Comparison of ENCODE assay signal across 1 cellular context in the genomic region with DNA sequence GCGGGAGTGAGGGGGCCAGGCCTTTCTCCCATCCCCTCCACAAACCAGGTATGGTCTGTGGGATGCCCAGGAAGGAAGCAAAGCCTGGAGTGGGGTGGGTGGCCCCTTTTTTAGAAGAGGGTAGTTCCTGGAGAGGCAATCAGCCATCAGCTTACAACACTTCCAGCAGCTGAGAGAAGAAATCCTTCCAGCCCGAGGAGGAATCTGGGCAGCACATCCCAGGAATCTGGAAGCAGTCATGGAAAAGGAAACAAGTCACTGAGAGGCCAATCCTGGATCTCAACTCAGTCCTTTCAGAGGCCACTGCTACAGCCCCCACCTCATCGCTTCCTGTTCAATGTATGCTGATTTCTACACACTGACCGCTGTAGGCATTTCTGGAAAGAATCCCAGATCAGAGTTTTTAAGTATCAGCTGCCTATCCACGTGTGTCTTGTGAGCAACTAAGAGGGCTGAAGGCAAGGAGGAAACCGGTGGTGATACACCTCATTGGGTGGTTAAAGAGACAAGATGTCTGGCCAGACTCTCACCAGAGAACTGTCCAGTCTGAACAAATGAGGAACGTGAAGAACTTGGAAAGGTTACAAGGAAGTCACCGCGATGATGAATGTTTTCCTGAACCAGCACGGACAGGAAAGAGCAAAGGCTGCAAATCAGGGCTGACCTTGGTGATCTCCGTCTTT.
A peak's percentile ranks its signal among the peaks of the same experiment; 100 is the strongest.
TF ChIP-seq lines count a peak whose summit lies in the region.

No MANE protein-coding gene starts in this region.

TF ChIP-seq in HepG2, 621 proteins besides CTCF, POLR2A, EP300 and RAD21 (continued from another document and continues in another):
- TF ChIP-seq PAX8 (CRISPR knock-in tag; IDR thresholded peaks at IDR 0.05; ENCODE audit: borderline replicate concordance) = no peak
- no peak for TF ChIP-seq ZBTB1 (CRISPR knock-in tag; IDR thresholded peaks at IDR 0.05; ENCODE audit: borderline replicate concordance)
- no peak for TF ChIP-seq PRPF4 (IDR thresholded peaks at IDR 0.05; ENCODE audit: low read depth, low read length, poor library complexity, severe bottlenecking)
- TF ChIP-seq ZNF207 (IDR thresholded peaks at IDR 0.05; ENCODE audit: borderline replicate concordance) = no peak
- no peak for TF ChIP-seq FOXA3 (CRISPR knock-in tag; IDR thresholded peaks at IDR 0.05)
- TF ChIP-seq MIER3 (CRISPR knock-in tag; IDR thresholded peaks at IDR 0.05; ENCODE audit: borderline replicate concordance) = no peak
- TF ChIP-seq HMGA1 (CRISPR knock-in tag; conservative IDR thresholded peaks at IDR 0.05) = no peak
- no peak for TF ChIP-seq KLF6 (CRISPR knock-in tag; IDR thresholded peaks at IDR 0.05)
- TF ChIP-seq, protein P1, sequence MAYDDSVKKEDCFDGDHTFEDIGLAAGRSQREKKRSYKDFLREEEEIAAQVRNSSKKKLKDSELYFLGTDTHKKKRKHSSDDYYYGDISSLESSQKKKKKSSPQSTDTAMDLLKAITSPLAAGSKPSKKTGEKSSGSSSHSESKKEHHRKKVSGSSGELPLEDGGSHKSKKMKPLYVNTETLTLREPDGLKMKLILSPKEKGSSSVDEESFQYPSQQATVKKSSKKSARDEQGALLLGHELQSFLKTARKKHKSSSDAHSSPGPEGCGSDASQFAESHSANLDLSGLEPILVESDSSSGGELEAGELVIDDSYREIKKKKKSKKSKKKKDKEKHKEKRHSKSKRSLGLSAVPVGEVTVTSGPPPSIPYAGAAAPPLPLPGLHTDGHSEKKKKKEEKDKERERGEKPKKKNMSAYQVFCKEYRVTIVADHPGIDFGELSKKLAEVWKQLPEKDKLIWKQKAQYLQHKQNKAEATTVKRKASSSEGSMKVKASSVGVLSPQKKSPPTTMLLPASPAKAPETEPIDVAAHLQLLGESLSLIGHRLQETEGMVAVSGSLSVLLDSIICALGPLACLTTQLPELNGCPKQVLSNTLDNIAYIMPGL (CRISPR knock-in tag; IDR thresholded peaks at IDR 0.05; ENCODE audit: borderline replicate concordance in 1 of 2, low read depth in 1 of 2) = no peak
- no peak for TF ChIP-seq REL (CRISPR knock-in tag; conservative IDR thresholded peaks at IDR 0.05)
- TF ChIP-seq, protein P2, sequence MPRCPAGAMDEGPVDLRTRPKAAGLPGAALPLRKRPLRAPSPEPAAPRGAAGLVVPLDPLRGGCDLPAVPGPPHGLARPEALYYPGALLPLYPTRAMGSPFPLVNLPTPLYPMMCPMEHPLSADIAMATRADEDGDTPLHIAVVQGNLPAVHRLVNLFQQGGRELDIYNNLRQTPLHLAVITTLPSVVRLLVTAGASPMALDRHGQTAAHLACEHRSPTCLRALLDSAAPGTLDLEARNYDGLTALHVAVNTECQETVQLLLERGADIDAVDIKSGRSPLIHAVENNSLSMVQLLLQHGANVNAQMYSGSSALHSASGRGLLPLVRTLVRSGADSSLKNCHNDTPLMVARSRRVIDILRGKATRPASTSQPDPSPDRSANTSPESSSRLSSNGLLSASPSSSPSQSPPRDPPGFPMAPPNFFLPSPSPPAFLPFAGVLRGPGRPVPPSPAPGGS (CRISPR knock-in tag; IDR thresholded peaks at IDR 0.05) = no peak
- no peak for TF ChIP-seq ZSCAN31 (CRISPR knock-in tag; IDR thresholded peaks at IDR 0.05; ENCODE audit: low read depth)
- peak; percentile 69 for TF ChIP-seq ERF (CRISPR knock-in tag; IDR thresholded peaks at IDR 0.05)
- TF ChIP-seq, protein P3, sequence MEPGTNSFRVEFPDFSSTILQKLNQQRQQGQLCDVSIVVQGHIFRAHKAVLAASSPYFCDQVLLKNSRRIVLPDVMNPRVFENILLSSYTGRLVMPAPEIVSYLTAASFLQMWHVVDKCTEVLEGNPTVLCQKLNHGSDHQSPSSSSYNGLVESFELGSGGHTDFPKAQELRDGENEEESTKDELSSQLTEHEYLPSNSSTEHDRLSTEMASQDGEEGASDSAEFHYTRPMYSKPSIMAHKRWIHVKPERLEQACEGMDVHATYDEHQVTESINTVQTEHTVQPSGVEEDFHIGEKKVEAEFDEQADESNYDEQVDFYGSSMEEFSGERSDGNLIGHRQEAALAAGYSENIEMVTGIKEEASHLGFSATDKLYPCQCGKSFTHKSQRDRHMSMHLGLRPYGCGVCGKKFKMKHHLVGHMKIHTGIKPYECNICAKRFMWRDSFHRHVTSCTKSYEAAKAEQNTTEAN (CRISPR knock-in tag; conservative IDR thresholded peaks at IDR 0.05) = no peak; the same call in 1 of the 2 replicates
- TF ChIP-seq, protein P4, sequence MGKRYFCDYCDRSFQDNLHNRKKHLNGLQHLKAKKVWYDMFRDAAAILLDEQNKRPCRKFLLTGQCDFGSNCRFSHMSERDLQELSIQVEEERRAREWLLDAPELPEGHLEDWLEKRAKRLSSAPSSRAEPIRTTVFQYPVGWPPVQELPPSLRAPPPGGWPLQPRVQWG (CRISPR knock-in tag; IDR thresholded peaks at IDR 0.05; ENCODE audit: borderline replicate concordance, low read depth) = no peak
- no peak for TF ChIP-seq TBL1XR1 (IDR thresholded peaks at IDR 0.05; ENCODE audit: borderline replicate concordance, low read length, partially characterized antibody)
- TF ChIP-seq ZNF777 (CRISPR knock-in tag; IDR thresholded peaks at IDR 0.05) = no peak
- no peak for TF ChIP-seq ZFP36 (IDR thresholded peaks at IDR 0.05; ENCODE audit: borderline replicate concordance, low read depth, low read length, partially characterized antibody)
- TF ChIP-seq, protein P5, sequence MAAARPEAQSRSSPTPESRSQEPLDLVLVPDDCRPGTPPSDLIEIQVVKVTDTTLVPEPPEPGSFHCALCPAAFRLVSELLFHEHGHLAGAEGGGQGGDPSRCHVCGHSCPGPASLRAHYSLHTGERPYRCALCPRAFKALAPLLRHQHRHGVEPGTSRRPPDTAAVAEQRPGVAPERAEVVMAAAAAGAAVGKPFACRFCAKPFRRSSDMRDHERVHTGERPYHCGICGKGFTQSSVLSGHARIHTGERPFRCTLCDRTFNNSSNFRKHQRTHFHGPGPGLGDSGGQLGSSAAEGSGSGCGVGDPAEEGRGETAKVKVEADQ (CRISPR knock-in tag; IDR thresholded peaks at IDR 0.05; ENCODE audit: borderline replicate concordance) = no peak
- TF ChIP-seq GABPA (IDR thresholded peaks at IDR 0.05; ENCODE audit: low read depth, low read length) = 0 out of 2 replicates have a peak, but pooled peaks have one; percentile 5
- no peak; the same call in 1 of the 2 replicates for TF ChIP-seq GABPA (CRISPR knock-in tag; IDR thresholded peaks at IDR 0.05; ENCODE audit: low read depth)
- no peak for TF ChIP-seq MYC (CRISPR knock-in tag; IDR thresholded peaks at IDR 0.05; ENCODE audit: borderline replicate concordance)
- TF ChIP-seq, protein P6, sequence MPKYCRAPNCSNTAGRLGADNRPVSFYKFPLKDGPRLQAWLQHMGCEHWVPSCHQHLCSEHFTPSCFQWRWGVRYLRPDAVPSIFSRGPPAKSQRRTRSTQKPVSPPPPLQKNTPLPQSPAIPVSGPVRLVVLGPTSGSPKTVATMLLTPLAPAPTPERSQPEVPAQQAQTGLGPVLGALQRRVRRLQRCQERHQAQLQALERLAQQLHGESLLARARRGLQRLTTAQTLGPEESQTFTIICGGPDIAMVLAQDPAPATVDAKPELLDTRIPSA (CRISPR knock-in tag; IDR thresholded peaks at IDR 0.05; ENCODE audit: borderline replicate concordance) = no peak
- no peak for TF ChIP-seq KLF16 (CRISPR knock-in tag; IDR thresholded peaks at IDR 0.05)
- TF ChIP-seq ZNF737 (CRISPR knock-in tag; IDR thresholded peaks at IDR 0.05; ENCODE audit: borderline replicate concordance) = no peak
- no peak for TF ChIP-seq ZNF749 (CRISPR knock-in tag; IDR thresholded peaks at IDR 0.05; ENCODE audit: borderline replicate concordance)
- no peak for TF ChIP-seq ZNF263 (CRISPR knock-in tag; IDR thresholded peaks at IDR 0.05)
- TF ChIP-seq ZNF232 (CRISPR knock-in tag; IDR thresholded peaks at IDR 0.05; ENCODE audit: borderline replicate concordance) = no peak
- TF ChIP-seq HNF4A (CRISPR knock-in tag; IDR thresholded peaks at IDR 0.05) = peak; percentile 38; the same call in 1 of the 2 replicates
- TF ChIP-seq ZSCAN9 (CRISPR knock-in tag; IDR thresholded peaks at IDR 0.05; ENCODE audit: borderline replicate concordance) = no peak
- TF ChIP-seq ZNF772 (CRISPR knock-in tag; IDR thresholded peaks at IDR 0.05) = no peak
- no peak for TF ChIP-seq ZNF850 (CRISPR knock-in tag; conservative IDR thresholded peaks at IDR 0.05)
- TF ChIP-seq NFRKB (IDR thresholded peaks at IDR 0.05) = no peak
- TF ChIP-seq WIZ (CRISPR knock-in tag; IDR thresholded peaks at IDR 0.05) = no peak
- no peak for TF ChIP-seq SUZ12 (IDR thresholded peaks at IDR 0.05; ENCODE audit: low read depth, low read length)
- no peak for TF ChIP-seq SKI (IDR thresholded peaks at IDR 0.05; ENCODE audit: partially characterized antibody)
- TF ChIP-seq NCOA1 (CRISPR knock-in tag; IDR thresholded peaks at IDR 0.05) = no peak
- no peak for TF ChIP-seq TMF1 (CRISPR knock-in tag; IDR thresholded peaks at IDR 0.05; ENCODE audit: low read depth)
- TF ChIP-seq, protein P7, sequence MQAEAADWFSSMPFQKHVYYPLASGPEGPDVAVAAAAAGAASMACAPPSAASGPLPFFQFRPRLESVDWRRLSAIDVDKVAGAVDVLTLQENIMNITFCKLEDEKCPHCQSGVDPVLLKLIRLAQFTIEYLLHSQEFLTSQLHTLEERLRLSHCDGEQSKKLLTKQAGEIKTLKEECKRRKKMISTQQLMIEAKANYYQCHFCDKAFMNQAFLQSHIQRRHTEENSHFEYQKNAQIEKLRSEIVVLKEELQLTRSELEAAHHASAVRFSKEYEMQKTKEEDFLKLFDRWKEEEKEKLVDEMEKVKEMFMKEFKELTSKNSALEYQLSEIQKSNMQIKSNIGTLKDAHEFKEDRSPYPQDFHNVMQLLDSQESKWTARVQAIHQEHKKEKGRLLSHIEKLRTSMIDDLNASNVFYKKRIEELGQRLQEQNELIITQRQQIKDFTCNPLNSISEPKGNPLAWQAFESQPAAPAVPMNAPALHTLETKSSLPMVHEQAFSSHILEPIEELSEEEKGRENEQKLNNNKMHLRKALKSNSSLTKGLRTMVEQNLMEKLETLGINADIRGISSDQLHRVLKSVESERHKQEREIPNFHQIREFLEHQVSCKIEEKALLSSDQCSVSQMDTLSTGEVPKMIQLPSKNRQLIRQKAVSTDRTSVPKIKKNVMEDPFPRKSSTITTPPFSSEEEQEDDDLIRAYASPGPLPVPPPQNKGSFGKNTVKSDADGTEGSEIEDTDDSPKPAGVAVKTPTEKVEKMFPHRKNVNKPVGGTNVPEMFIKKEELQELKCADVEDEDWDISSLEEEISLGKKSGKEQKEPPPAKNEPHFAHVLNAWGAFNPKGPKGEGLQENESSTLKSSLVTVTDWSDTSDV (CRISPR knock-in tag; IDR thresholded peaks at IDR 0.05) = no peak
- TF ChIP-seq, protein P8, sequence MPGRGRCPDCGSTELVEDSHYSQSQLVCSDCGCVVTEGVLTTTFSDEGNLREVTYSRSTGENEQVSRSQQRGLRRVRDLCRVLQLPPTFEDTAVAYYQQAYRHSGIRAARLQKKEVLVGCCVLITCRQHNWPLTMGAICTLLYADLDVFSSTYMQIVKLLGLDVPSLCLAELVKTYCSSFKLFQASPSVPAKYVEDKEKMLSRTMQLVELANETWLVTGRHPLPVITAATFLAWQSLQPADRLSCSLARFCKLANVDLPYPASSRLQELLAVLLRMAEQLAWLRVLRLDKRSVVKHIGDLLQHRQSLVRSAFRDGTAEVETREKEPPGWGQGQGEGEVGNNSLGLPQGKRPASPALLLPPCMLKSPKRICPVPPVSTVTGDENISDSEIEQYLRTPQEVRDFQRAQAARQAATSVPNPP (CRISPR knock-in tag; IDR thresholded peaks at IDR 0.05) = no peak
- peak; percentile 42; the same call in 1 of the 2 replicates for TF ChIP-seq KDM2A (CRISPR knock-in tag; IDR thresholded peaks at IDR 0.05; ENCODE audit: borderline replicate concordance, low read depth)
- TF ChIP-seq, protein P9, sequence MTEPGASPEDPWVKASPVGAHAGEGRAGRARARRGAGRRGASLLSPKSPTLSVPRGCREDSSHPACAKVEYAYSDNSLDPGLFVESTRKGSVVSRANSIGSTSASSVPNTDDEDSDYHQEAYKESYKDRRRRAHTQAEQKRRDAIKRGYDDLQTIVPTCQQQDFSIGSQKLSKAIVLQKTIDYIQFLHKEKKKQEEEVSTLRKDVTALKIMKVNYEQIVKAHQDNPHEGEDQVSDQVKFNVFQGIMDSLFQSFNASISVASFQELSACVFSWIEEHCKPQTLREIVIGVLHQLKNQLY (CRISPR knock-in tag; IDR thresholded peaks at IDR 0.05) = 0 out of 2 replicates have a peak, but pooled peaks have one; percentile 28
- TF ChIP-seq ZNF33B (CRISPR knock-in tag; IDR thresholded peaks at IDR 0.05) = no peak
- TF ChIP-seq ZNF549 (CRISPR knock-in tag; IDR thresholded peaks at IDR 0.05) = no peak
- TF ChIP-seq ELF1 (CRISPR knock-in tag; IDR thresholded peaks at IDR 0.05) = no peak
- peak; percentile 90 for TF ChIP-seq ELF3 (CRISPR knock-in tag; IDR thresholded peaks at IDR 0.05)
- TF ChIP-seq MLLT10 (CRISPR knock-in tag; IDR thresholded peaks at IDR 0.05) = no peak
- TF ChIP-seq, protein P10, sequence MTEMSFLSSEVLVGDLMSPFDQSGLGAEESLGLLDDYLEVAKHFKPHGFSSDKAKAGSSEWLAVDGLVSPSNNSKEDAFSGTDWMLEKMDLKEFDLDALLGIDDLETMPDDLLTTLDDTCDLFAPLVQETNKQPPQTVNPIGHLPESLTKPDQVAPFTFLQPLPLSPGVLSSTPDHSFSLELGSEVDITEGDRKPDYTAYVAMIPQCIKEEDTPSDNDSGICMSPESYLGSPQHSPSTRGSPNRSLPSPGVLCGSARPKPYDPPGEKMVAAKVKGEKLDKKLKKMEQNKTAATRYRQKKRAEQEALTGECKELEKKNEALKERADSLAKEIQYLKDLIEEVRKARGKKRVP (CRISPR knock-in tag; IDR thresholded peaks at IDR 0.05) = 0 out of 4 replicates have a peak, but pooled peaks of 1 of the 2 experiments have one; percentile 12
- no peak for TF ChIP-seq AGO1 (IDR thresholded peaks at IDR 0.05; ENCODE audit: low read depth, low read length, poor library complexity, severe bottlenecking)
- TF ChIP-seq IRF2 (CRISPR knock-in tag; IDR thresholded peaks at IDR 0.05) = 0 out of 2 replicates have a peak, but pooled peaks have one; percentile 32
- no peak for TF ChIP-seq BHLHE40 (IDR thresholded peaks at IDR 0.05; ENCODE audit: low read length)
- no peak for TF ChIP-seq ZKSCAN8 (CRISPR knock-in tag; IDR thresholded peaks at IDR 0.05; ENCODE audit: borderline replicate concordance)
- TF ChIP-seq, protein P11, sequence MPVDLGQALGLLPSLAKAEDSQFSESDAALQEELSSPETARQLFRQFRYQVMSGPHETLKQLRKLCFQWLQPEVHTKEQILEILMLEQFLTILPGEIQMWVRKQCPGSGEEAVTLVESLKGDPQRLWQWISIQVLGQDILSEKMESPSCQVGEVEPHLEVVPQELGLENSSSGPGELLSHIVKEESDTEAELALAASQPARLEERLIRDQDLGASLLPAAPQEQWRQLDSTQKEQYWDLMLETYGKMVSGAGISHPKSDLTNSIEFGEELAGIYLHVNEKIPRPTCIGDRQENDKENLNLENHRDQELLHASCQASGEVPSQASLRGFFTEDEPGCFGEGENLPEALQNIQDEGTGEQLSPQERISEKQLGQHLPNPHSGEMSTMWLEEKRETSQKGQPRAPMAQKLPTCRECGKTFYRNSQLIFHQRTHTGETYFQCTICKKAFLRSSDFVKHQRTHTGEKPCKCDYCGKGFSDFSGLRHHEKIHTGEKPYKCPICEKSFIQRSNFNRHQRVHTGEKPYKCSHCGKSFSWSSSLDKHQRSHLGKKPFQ (CRISPR knock-in tag; IDR thresholded peaks at IDR 0.05; ENCODE audit: insufficient replicate concordance) = peak; percentile 27
- no peak for TF ChIP-seq ZNF230 (CRISPR knock-in tag; IDR thresholded peaks at IDR 0.05)
- 0 out of 2 replicates have a peak, but pooled peaks have one; percentile 4 for TF ChIP-seq MAFF (IDR thresholded peaks at IDR 0.05; ENCODE audit: low read depth, low read length)
- peak; percentile 41; the same call in 1 of the 2 replicates for TF ChIP-seq MEIS2 (CRISPR knock-in tag; IDR thresholded peaks at IDR 0.05)
- TF ChIP-seq ZNF292 (CRISPR knock-in tag; IDR thresholded peaks at IDR 0.05; ENCODE audit: borderline replicate concordance, low read depth) = no peak; the same call in 1 of the 2 replicates
- TF ChIP-seq GZF1 (CRISPR knock-in tag; IDR thresholded peaks at IDR 0.05) = no peak
